Comparison of ENCODE assay signal across 13 cellular contexts in genomic region chr7:155962968-155963300, GRCh38.
"Had no signal": no experiment of that assay in that cellular context is flagged by ENCODE, and none has a peak within 500 bp of the region (broad histone marks: within the 10 kb centered on the region; RNA-seq: fewer than 3 reads in every experiment).

No MANE protein-coding gene starts in this region.

- DNase-seq: effector CD4-positive, alpha-beta T cell; gastrocnemius medialis; heart right ventricle; mesendoderm; spleen; stimulated activated naive B cell treated with anti-CD40 and anti-IgM and Interleukin-4, amounts not matched to agents 10 μg/mL and 1 μg/mL and 100 μg/mL, for 72 hours had no signal

- H3K27me3 ChIP-seq: ascending aorta had no signal

- H2AFZ ChIP-seq: parathyroid adenoma had no signal

- H3K4me3 Mint-ChIP-seq: activated CD8-positive, alpha-beta memory T cell treated with anti-CD3 and anti-CD28 coated beads, Interleukin-2, amount 10 ng/mL, durations not matched to agents 7 days and 5 days; stimulated activated naive B cell treated with anti-CD40 and anti-IgM and Interleukin-4, amounts not matched to agents 10 μg/mL and 1 μg/mL and 100 μg/mL, for 72 hours; type B pancreatic cell had no signal

- H3K79me2 ChIP-seq: parathyroid adenoma had no signal

- H3K36me3 Mint-ChIP-seq: activated CD8-positive, alpha-beta memory T cell treated with anti-CD3 and anti-CD28 coated beads, Interleukin-2, amount 10 ng/mL, durations not matched to agents 7 days and 5 days; stimulated activated naive B cell treated with anti-CD40 and anti-IgM and Interleukin-4, amounts not matched to agents 10 μg/mL and 1 μg/mL and 100 μg/mL, for 72 hours; type B pancreatic cell had no signal

- H3K27ac Mint-ChIP-seq: activated CD8-positive, alpha-beta memory T cell treated with anti-CD3 and anti-CD28 coated beads, Interleukin-2, amount 10 ng/mL, durations not matched to agents 7 days and 5 days; stimulated activated naive B cell treated with anti-CD40 and anti-IgM and Interleukin-4, amounts not matched to agents 10 μg/mL and 1 μg/mL and 100 μg/mL, for 72 hours; type B pancreatic cell had no signal

- H3K27ac ChIP-seq: ascending aorta, gastrocnemius medialis, heart right ventricle, left lung, parathyroid adenoma, spleen had no signal

- ATAC-seq: gastrocnemius medialis; heart right ventricle; stimulated activated naive B cell treated with anti-CD40 and anti-IgM and Interleukin-4, amounts not matched to agents 10 μg/mL and 1 μg/mL and 100 μg/mL, for 72 hours had no signal

- H3K4me3 ChIP-seq: ascending aorta, gastrocnemius medialis, heart right ventricle, left lung, spleen had no signal

- H3K4me1 ChIP-seq: ascending aorta, gastrocnemius medialis, heart right ventricle, left lung, parathyroid adenoma, spleen had no signal

- H3K36me3 ChIP-seq: ascending aorta, gastrocnemius medialis, heart right ventricle, left lung, spleen had no signal

- H3K9me3 ChIP-seq: ascending aorta, gastrocnemius medialis, left lung, spleen had no signal

- H3K9me3 Mint-ChIP-seq: activated naive CD8-positive, alpha-beta T cell treated with anti-CD3 and anti-CD28 coated beads, Interleukin-2, amount 50 U/mL, for 24 hours; stimulated activated naive B cell treated with anti-CD40 and anti-IgM and Interleukin-4, amounts not matched to agents 10 μg/mL and 1 μg/mL and 100 μg/mL, for 72 hours; T-helper 2 cell treated with Interferon-gamma antibody and Interleukin-4, amounts not matched to agents 5 μg/mL and 100 μg/mL, for 36 hours; type B pancreatic cell had no signal

- H3K4me1 Mint-ChIP-seq: stimulated activated naive B cell treated with anti-CD40 and anti-IgM and Interleukin-4, amounts not matched to agents 10 μg/mL and 1 μg/mL and 100 μg/mL, for 72 hours had no signal
